In the genomic region with DNA sequence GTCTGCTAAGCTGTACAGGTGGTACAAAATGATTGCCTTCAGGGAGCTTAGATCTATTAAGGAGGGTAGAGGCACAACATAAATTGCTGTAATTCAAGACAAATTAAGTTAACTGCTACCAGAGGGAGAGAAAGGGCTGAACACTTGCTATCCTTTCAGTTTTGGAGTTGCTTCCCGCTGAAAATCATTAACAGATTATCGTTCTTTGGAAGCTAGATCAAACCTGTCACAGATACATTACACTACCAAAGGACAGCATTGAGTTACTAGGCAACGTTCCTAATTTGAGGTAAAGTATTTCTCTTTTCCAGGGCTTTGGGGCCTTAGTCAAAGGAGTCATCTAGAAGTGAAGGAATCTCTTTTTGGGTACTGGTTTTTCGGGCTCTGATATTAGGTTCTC, we compare ENCODE assay signal across 17 cellular contexts.
"Had no signal": no experiment of that assay in that cellular context is flagged by ENCODE, and none has a peak within 500 bp of the region (broad histone marks: within the 10 kb centered on the region; RNA-seq: fewer than 3 reads in every experiment).

No MANE protein-coding gene starts in this region.

- H3K9me3 ChIP-seq: ascending aorta, gastroesophageal sphincter had no signal

- H3K9me3 Mint-ChIP-seq: activated naive CD4-positive, alpha-beta T cell treated with anti-CD3 and anti-CD28 coated beads, Interleukin-2, amount 50 U/mL, for 24 hours; central memory CD8-positive, alpha-beta T cell had no signal

- H3K27ac Mint-ChIP-seq: activated naive CD4-positive, alpha-beta T cell treated with anti-CD3 and anti-CD28 coated beads, Interleukin-2, amount 50 U/mL, for 24 hours; nephron; stimulated activated naive CD8-positive, alpha-beta T cell treated with anti-CD3 and anti-CD28 coated beads, Interleukin-15, amount 100 ng/mL, for 72 hours had no signal

- H3K27me3 Mint-ChIP-seq: activated naive CD4-positive, alpha-beta T cell treated with anti-CD3 and anti-CD28 coated beads, Interleukin-2, amount 50 U/mL, for 24 hours; central memory CD8-positive, alpha-beta T cell; stimulated activated naive CD8-positive, alpha-beta T cell treated with anti-CD3 and anti-CD28 coated beads, Interleukin-15, amount 100 ng/mL, for 72 hours had no signal

- H3K9ac ChIP-seq: parathyroid adenoma had no signal

- H3K4me1 Mint-ChIP-seq: stimulated activated naive CD8-positive, alpha-beta T cell treated with anti-CD3 and anti-CD28 coated beads, Interleukin-15, amount 100 ng/mL, for 72 hours had no signal

- H3K4me3 ChIP-seq: ascending aorta, coronary artery, gastroesophageal sphincter, heart left ventricle had no signal

- H3K27me3 ChIP-seq: ascending aorta, gastroesophageal sphincter, heart left ventricle had no signal

- H3K4me1 ChIP-seq: ascending aorta, gastroesophageal sphincter, parathyroid adenoma had no signal

- H3K4me3 Mint-ChIP-seq: activated naive CD4-positive, alpha-beta T cell treated with anti-CD3 and anti-CD28 coated beads, Interleukin-2, amount 50 U/mL, for 24 hours; central memory CD8-positive, alpha-beta T cell; nephron; stimulated activated naive CD8-positive, alpha-beta T cell treated with anti-CD3 and anti-CD28 coated beads, Interleukin-15, amount 100 ng/mL, for 72 hours had no signal

- ATAC-seq: gastroesophageal sphincter; heart left ventricle; stimulated activated naive CD8-positive, alpha-beta T cell treated with anti-CD3 and anti-CD28 coated beads, Interleukin-15, amount 100 ng/mL, for 72 hours had no signal

- DNase-seq: activated CD4-positive, alpha-beta T cell treated with anti-CD3 and anti-CD28 coated beads for 1 hour; activated CD8-positive, alpha-beta memory T cell treated with anti-CD3 and anti-CD28 coated beads for 24 hours; activated CD8-positive, alpha-beta memory T cell treated with anti-CD3 and anti-CD28 coated beads, Interleukin-2, amount 50 U/mL, for 48 hours; activated effector memory CD4-positive, alpha-beta T cell treated with anti-CD3 and anti-CD28 coated beads, Interleukin-2, amount 50 U/mL, for 16 hours; activated T-cell treated with anti-CD3 and anti-CD28 coated beads, Interleukin-2, amount 50 U/mL, for 48 hours; heart left ventricle; stimulated activated CD8-positive, alpha-beta memory T cell treated with anti-CD3 and anti-CD28 coated beads, Interleukin-4, amount 100 ng/mL, for 48 hours; stimulated activated naive CD8-positive, alpha-beta T cell treated with anti-CD3 and anti-CD28 coated beads, Interleukin-15, amount 100 ng/mL, for 72 hours; trophoblast cell had no signal

- H3K27ac ChIP-seq: ascending aorta, coronary artery, gastroesophageal sphincter, heart left ventricle, parathyroid adenoma, VCaP had no signal
